8 cellular contexts compared by ENCODE assay signal in the genomic region with DNA sequence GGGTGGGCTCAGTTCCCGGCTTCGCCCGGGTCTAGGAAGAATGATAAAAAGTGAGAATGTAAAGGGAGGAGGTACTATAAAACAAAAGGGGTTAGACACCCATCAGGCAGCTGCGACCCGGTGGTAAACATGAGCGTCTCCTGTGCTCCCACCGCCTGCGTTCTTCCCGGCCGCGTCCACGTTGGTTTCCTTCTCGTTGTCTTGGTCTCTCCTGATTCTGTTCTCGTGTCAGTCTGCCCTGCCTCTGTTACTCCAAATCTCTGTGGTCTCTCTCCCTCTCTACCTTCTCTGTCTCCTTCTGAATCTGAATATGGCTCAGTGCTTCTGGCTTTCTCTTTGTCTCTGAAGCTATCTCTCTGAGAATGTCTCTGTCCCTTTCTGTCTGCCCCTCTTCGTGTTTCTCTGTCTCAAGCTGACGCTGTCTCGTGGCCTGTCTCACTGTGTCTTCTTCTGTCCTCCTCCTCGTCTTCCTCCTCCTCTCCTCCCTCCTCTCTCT. TPM values are rescaled to one million over a fixed set of nuclear protein-coding genes. Genes with fewer than 3 reads are reported as not detected.
DNase-seq lines count a peak whose midpoint lies in the region; ATAC-seq and TF ChIP-seq lines count a peak whose summit lies in the region.

No MANE protein-coding gene starts in this region.

- H2AK5ac ChIP-seq in IMR-90 (ENCODE audit: low read depth, low read length): 0 out of 2 replicates have a peak overlapping the region, but pooled peaks have one; percentile 84

- in situ Hi-C loops in IMR-90 (cut with MboI; ENCODE audit: low sequenced_read_pairs): no loop called here

- H3K18ac ChIP-seq in IMR-90 (ENCODE audit: low read depth, low read length): peak overlapping the region; percentile 24; the same call in 1 of the 2 replicates

- H3K79me1 ChIP-seq in IMR-90 (ENCODE audit: low read depth in 1 of 2, low read length in 2 of 2): no peaks in the 10 kb centered on the region

- H2AK9ac ChIP-seq in IMR-90 (replicated peaks; ENCODE audit: low read depth, low read length, poor library complexity): no peak overlapping the region

- peaks cover 6% of the 10 kb centered on the region for H3K4me1 ChIP-seq in IMR-90 (ENCODE audit: control insufficient read depth, insufficient read depth, low read length)
- peaks cover 20 to 40% (median 35%) of the 10 kb centered on the region in 4 donors for H3K4me1 ChIP-seq in esophagus muscularis mucosa

- H3K56ac ChIP-seq in IMR-90 (ENCODE audit: extremely low read depth, insufficient read depth, low read length): peak overlapping the region; percentile 54; the same call in 1 of the 2 replicates

- POLR2A ChIA-PET in IMR-90 (lab: Charles Lee; ENCODE audit: unreplicated experiment): no interaction called here

- peak overlapping the region; percentile 46 to 76; a peak in 2 of 4 replicates for H4K8ac ChIP-seq in IMR-90 (ENCODE audit: low read depth in 2 of 2, low read length in 2 of 2)

- peak overlapping the region; percentile 85 for H4K91ac ChIP-seq in IMR-90 (ENCODE audit: insufficient read depth, low read depth, low read length)

- peak overlapping the region; percentile 64 for H2BK20ac ChIP-seq in IMR-90 (ENCODE audit: low read depth, low read length)

- TF ChIP-seq POLR2A in IMR-90 (IDR thresholded peaks at IDR 0.05; ENCODE audit: low read depth, low read length) (0 out of 2 replicates have a peak, but pooled peaks have one; percentile 10), esophagus muscularis mucosa (IDR thresholded peaks at IDR 0.05; ENCODE audit: low read depth) (no peak)

- 15% methylated on average over 11 of the region's 18 CpGs; no CpG with 5 or more reads in 1 of the 2 experiments for WGBS in IMR-90 (ENCODE audit: extremely low coverage in 2 of 2, insufficient read length in 1 of 2), 2 experiments
- WGBS in esophagus muscularis mucosa: 12% methylated on average over 18 of the region's 18 CpGs

- peak overlapping the region; percentile 3; the same call in 1 of the 2 replicates for H4K5ac ChIP-seq in IMR-90 (ENCODE audit: low read depth, low read length)

- dilution Hi-C loops in IMR-90 (cut with HindIII; ENCODE audit: low sequenced_read_pairs, unreplicated experiment): no loop called here

- no TSS peak for BruUV-seq in IMR-90 (replicated peaks; lab: Mats Ljungman, UMichigan)

- H2BK120ac ChIP-seq in IMR-90 (ENCODE audit: low read depth, low read length): peak overlapping the region; percentile 83

- no peak for TF ChIP-seq CTCF in IMR-90 (conservative IDR thresholded peaks at IDR 0.05; ENCODE audit: low read depth, low read length)
- no peak for TF ChIP-seq CTCF in esophagus muscularis mucosa (IDR thresholded peaks at IDR 0.05)

- DNase-seq in DMS53 (lab: John Stamatoyannopoulos, UW) (peak; percentile 74), IMR-90 (peak; percentile 23), esophagus muscularis mucosa (ENCODE audit: extremely low spot score) (no peak), posterior vena cava (ENCODE audit: low spot score) (peak; percentile 80)
- DNase-seq in central memory CD4-positive, alpha-beta T cell: no peak
- DNase-seq in stimulated activated CD4-positive, alpha-beta T cell treated with anti-CD3 and anti-CD28 coated beads, Interleukin-1b, Interleukin-23, amount 100 ng/mL, for 48 hours: no peak

- H3K9me1 ChIP-seq in IMR-90 (ENCODE audit: insufficient read depth, low read length): no peaks in the 10 kb centered on the region

- H3K27ac ChIP-seq in IMR-90 (ENCODE audit: insufficient read depth, low read length): no peak overlapping the region
- H3K27ac ChIP-seq in esophagus muscularis mucosa (replicated peaks in 1 of 4): peak overlapping the region; percentile 73 to 80 (median 78)

- H3K4me2 ChIP-seq in IMR-90 (ENCODE audit: low read depth, low read length): peak overlapping the region; percentile 65

- peaks cover 21% of the 10 kb centered on the region for H3K27me3 ChIP-seq in IMR-90 (ENCODE audit: control insufficient read depth, insufficient read depth, low read length)
- peaks cover 0 to 13% (median 0%) of the 10 kb centered on the region in 4 donors for H3K27me3 ChIP-seq in esophagus muscularis mucosa

- H3K9me3 ChIP-seq in IMR-90 (ENCODE audit: control insufficient read depth, insufficient read depth, low read length): no peaks in the 10 kb centered on the region
- no peaks in the 10 kb centered on the region for H3K9me3 ChIP-seq in esophagus muscularis mucosa

- H2BK15ac ChIP-seq in IMR-90 (ENCODE audit: low read depth, low read length): peak overlapping the region; percentile 83; the same call in 2 of the 3 replicates

- peak overlapping the region; percentile 48 for H2BK5ac ChIP-seq in IMR-90 (ENCODE audit: low read depth, low read length, poor library complexity, severe bottlenecking)

- no peak for TF ChIP-seq EP300 in esophagus muscularis mucosa (IDR thresholded peaks at IDR 0.05)

- no peak for TF ChIP-seq RAD21 in IMR-90 (IDR thresholded peaks at IDR 0.05; ENCODE audit: low read length)

- peak overlapping the region; percentile 55 for H3K4ac ChIP-seq in IMR-90 (ENCODE audit: low read depth, low read length)

- intact Hi-C loops in IMR-90 (cut with micrococcal nuclease) (no loop called here), esophagus muscularis mucosa (cut with DNase I) (loop anchor here (5.0 kb wide), 3 partner anchors 43 to 77 kb away; a partner anchor contains a TSS), posterior vena cava (cut with DNase I) (loop anchor here in 1 of 2 donors (10.0 kb wide), 1 partner anchor 390 kb away; a partner anchor contains a TSS)

- peak overlapping the region; percentile 74 for H3K23ac ChIP-seq in IMR-90 (ENCODE audit: low read depth, low read length)

- H3K36me3 ChIP-seq in IMR-90 (ENCODE audit: control insufficient read depth, insufficient read depth, low read length) (no peaks in the 10 kb centered on the region), esophagus muscularis mucosa (no peaks in the 10 kb centered on the region)

- peak overlapping the region; percentile 81 for H2AFZ ChIP-seq in IMR-90 (replicated peaks; ENCODE audit: low read length, poor library complexity)

- H3K14ac ChIP-seq in IMR-90 (replicated peaks; ENCODE audit: low read depth, low read length): peak overlapping the region; percentile 23; the same call in 1 of the 2 replicates

- peak overlapping the region; percentile 13; the same call in 1 of the 2 replicates for H3K9ac ChIP-seq in IMR-90 (ENCODE audit: low read depth, low read length)

- H4K20me1 ChIP-seq in IMR-90 (ENCODE audit: insufficient read depth, low read length): 0 out of 2 replicates have a peak, but pooled peaks cover 5% of the 10 kb centered on the region

- CTCF ChIA-PET in IMR-90 (lab: Yijun Ruan, JAX): no interaction called here

- ATAC-seq in IMR-90 (ENCODE audit: low read depth) (no peak; the same call in none of the 2 replicates), GM19035 (IDR thresholded peaks at IDR 0.05; ENCODE audit: unreplicated experiment) (no peak), GM19397 (IDR thresholded peaks at IDR 0.05; ENCODE audit: unreplicated experiment) (no peak)

- no peak overlapping the region for H3K4me3 ChIP-seq in IMR-90 (ENCODE audit: insufficient read depth, low read depth, low read length)
- peak overlapping the region; percentile 46 to 60 (median 50) for H3K4me3 ChIP-seq in esophagus muscularis mucosa

TF ChIP-seq in IMR-90, 13 proteins besides CTCF, POLR2A, EP300 and RAD21:
- TF ChIP-seq NFE2L2 (IDR thresholded peaks at IDR 0.05; ENCODE audit: low read depth, low read length) (no peak), BHLHE40 (IDR thresholded peaks at IDR 0.05; ENCODE audit: low read depth, low read length) (no peak), RFX5 (IDR thresholded peaks at IDR 0.05; ENCODE audit: low read depth, low read length) (no peak), MAZ (IDR thresholded peaks at IDR 0.05; ENCODE audit: borderline replicate concordance, low read depth, low read length) (no peak), MAFK (IDR thresholded peaks at IDR 0.05; ENCODE audit: low read depth, low read length) (no peak), CHD1 (IDR thresholded peaks at IDR 0.05; ENCODE audit: low read depth, low read length) (no peak), FOS (IDR thresholded peaks at IDR 0.05; ENCODE audit: low read depth, low read length) (no peak), CEBPB (IDR thresholded peaks at IDR 0.05; ENCODE audit: low read depth, low read length) (no peak), RCOR1 (IDR thresholded peaks at IDR 0.05; ENCODE audit: insufficient replicate concordance, low read length) (no peak), MXI1 (IDR thresholded peaks at IDR 0.05; ENCODE audit: borderline replicate concordance, low read depth, low read length) (no peak), SMC3 (IDR thresholded peaks at IDR 0.05; ENCODE audit: low read depth, low read length) (no peak)
- TF ChIP-seq, protein P1, sequence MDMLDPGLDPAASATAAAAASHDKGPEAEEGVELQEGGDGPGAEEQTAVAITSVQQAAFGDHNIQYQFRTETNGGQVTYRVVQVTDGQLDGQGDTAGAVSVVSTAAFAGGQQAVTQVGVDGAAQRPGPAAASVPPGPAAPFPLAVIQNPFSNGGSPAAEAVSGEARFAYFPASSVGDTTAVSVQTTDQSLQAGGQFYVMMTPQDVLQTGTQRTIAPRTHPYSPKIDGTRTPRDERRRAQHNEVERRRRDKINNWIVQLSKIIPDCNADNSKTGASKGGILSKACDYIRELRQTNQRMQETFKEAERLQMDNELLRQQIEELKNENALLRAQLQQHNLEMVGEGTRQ (IDR thresholded peaks at IDR 0.05; ENCODE audit: low read depth, low read length): no peak
- TF ChIP-seq, protein P2, sequence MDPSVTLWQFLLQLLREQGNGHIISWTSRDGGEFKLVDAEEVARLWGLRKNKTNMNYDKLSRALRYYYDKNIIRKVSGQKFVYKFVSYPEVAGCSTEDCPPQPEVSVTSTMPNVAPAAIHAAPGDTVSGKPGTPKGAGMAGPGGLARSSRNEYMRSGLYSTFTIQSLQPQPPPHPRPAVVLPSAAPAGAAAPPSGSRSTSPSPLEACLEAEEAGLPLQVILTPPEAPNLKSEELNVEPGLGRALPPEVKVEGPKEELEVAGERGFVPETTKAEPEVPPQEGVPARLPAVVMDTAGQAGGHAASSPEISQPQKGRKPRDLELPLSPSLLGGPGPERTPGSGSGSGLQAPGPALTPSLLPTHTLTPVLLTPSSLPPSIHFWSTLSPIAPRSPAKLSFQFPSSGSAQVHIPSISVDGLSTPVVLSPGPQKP (IDR thresholded peaks at IDR 0.05; ENCODE audit: borderline replicate concordance, low read depth, low read length): no peak

RNA-seq across cellular contexts. Expression of a gene that starts 41.6 kb away (rescaled TPM):
- total RNA-seq in IMR-90 (2012; rRNA removed) (0.72 and 0.83 TPM in 2 replicates), esophagus muscularis mucosa (10 to 100 TPM; 10.8 to 30.7 (median 17.7) TPM), posterior vena cava (10 to 100 TPM; 16.8 to 26.9 TPM)
- 9.5 and 10.4 TPM in 2 replicates for polyA plus RNA-seq in IMR-90 (2012; rRNA removed)
- 6.0 and 13.9 TPM in 2 replicates for polyA plus RNA-seq in IMR-90 (2012; cell fraction: cytosol; rRNA removed)
- polyA plus RNA-seq in IMR-90 (2012; cell fraction: nucleus; rRNA removed; ENCODE audit: low replicate concordance): 9.7 and 21.6 TPM in 2 replicates

Comparison
In these comparisons a context has a peak if more than half of its experiments do, and no peak if none do; other contexts are left out.
1. DNase-seq: peak in DMS53 (single experiment), IMR-90 (single experiment) and posterior vena cava (single experiment); none in esophagus muscularis mucosa (single experiment), central memory CD4-positive, alpha-beta T cell (single experiment) and stimulated activated CD4-positive, alpha-beta T cell treated with anti-CD3 and anti-CD28 coated beads, Interleukin-1b, Interleukin-23, amount 100 ng/mL, for 48 hours (single experiment).